25 cellular contexts compared by ENCODE assay signal in genomic region chr1:204819495-204819894, GRCh38. TPM values are rescaled to one million over a fixed set of nuclear protein-coding genes. Genes with fewer than 3 reads are reported as not detected.
DNase-seq lines count a peak whose midpoint lies in the region; ATAC-seq and TF ChIP-seq lines count a peak whose summit lies in the region.
"Had no signal": no experiment of that assay in that cellular context is flagged by ENCODE, and none has a peak within 500 bp of the region (broad histone marks: within the 10 kb centered on the region; RNA-seq: fewer than 3 reads in every experiment).

No MANE protein-coding gene starts in this region.

- H3K4me3 ChIP-seq in esophagus muscularis mucosa, result no peak overlapping the region
- no peak overlapping the region for H3K4me3 ChIP-seq in foreskin fibroblast (ENCODE audit: low read depth in 1 of 2, low read length in 2 of 2)
- H3K4me3 ChIP-seq: BLaER1, hepatocyte, lower lobe of right lung, prostate gland, tibial nerve had no signal

- H3K9me3 ChIP-seq in esophagus muscularis mucosa, result no peaks in the 10 kb centered on the region
- H3K9me3 ChIP-seq: BLaER1, lower lobe of right lung, neutrophil, prostate gland had no signal

- no peaks in the 10 kb centered on the region for H3K27me3 ChIP-seq in esophagus muscularis mucosa
- H3K27me3 ChIP-seq: BLaER1 had no signal

- TF ChIP-seq POLR2A in esophagus muscularis mucosa (IDR thresholded peaks at IDR 0.05; ENCODE audit: low read depth), result no peak

- ATAC-seq in HG03565 (IDR thresholded peaks at IDR 0.05; ENCODE audit: unreplicated experiment), result no peak
- ATAC-seq: lower lobe of right lung; stimulated activated naive CD8-positive, alpha-beta T cell treated with anti-CD3 and anti-CD28 coated beads, Interleukin-15, Interleukin-2, amounts not matched to agents 100 U/mL and 50 U/mL, for 24 hours had no signal

- no peak for TF ChIP-seq CTCF in esophagus muscularis mucosa (IDR thresholded peaks at IDR 0.05)
- no peak for TF ChIP-seq CTCF in foreskin fibroblast (IDR thresholded peaks at IDR 0.05; ENCODE audit: low read depth, low read length)

- TF ChIP-seq EP300 in esophagus muscularis mucosa (IDR thresholded peaks at IDR 0.05), result no peak

- 32% methylated on average over 2 of the region's 2 CpGs for WGBS in esophagus muscularis mucosa

- H3K36me3 ChIP-seq in esophagus muscularis mucosa, result no peaks in the 10 kb centered on the region
- H3K36me3 ChIP-seq: BLaER1, lower lobe of right lung, neutrophil, prostate gland, tibial nerve had no signal

- intact Hi-C loops in esophagus muscularis mucosa (cut with DNase I), result no loop called here

- peak overlapping the region; percentile 54 to 82 (median 80) for H3K27ac ChIP-seq in esophagus muscularis mucosa (replicated peaks in 1 of 4)
- H3K27ac ChIP-seq: BLaER1, hepatocyte, lower lobe of right lung, neutrophil, prostate gland, tibial nerve had no signal

- DNase-seq in DMS53 (lab: John Stamatoyannopoulos, UW) (peak; percentile 57), DMS53 treated with DMSO at 0.1 percent for 48 hours (lab: John Stamatoyannopoulos, UW; ENCODE audit: unreplicated experiment) (no peak), NCI-H69 (lab: John Stamatoyannopoulos, UW) (peak; percentile 25), esophagus muscularis mucosa (ENCODE audit: extremely low spot score) (no peak), renal cortical epithelial cell (ENCODE audit: low read depth) (peak; percentile 36), superior temporal gyrus (ENCODE audit: extremely low spot score) (no peak), foreskin fibroblast (no peak)
- DNase-seq: activated CD4-positive, alpha-beta memory T cell treated with anti-CD3 and anti-CD28 coated beads for 36 hours; COR-L47; HFFc6; immature natural killer cell; Kasumi-1; lower lobe of right lung; NCI-H1048; NCI-H2081 treated with DMSO at 0.1 percent for 48 hours; NCI-H524 treated with DMSO at 0.1 percent for 48 hours; stimulated activated CD4-positive, alpha-beta T cell treated with anti-CD3 and anti-CD28 coated beads, Interleukin-4, amount 100 ng/mL, for 1 hour; stimulated activated naive CD8-positive, alpha-beta T cell treated with anti-CD3 and anti-CD28 coated beads, Interleukin-15, Interleukin-2, amounts not matched to agents 100 U/mL and 50 U/mL, for 24 hours; SW 1271 had no signal

- peaks cover 35 to 75% (median 60%) of the 10 kb centered on the region in 4 donors for H3K4me1 ChIP-seq in esophagus muscularis mucosa
- H3K4me1 ChIP-seq: BLaER1 had no signal

RNA-seq across cellular contexts. Expression of gene NFASC, which starts 51.2 kb away (rescaled TPM):
- total RNA-seq in esophagus muscularis mucosa (100 to 1,000 TPM in 1 of 4 donors, 10 to 100 TPM in 3; 31.1 to 122 (median 64.7) TPM), renal cortical epithelial cell (0.05 and 0.17 TPM in 2 replicates)

Comparison
In these comparisons a context has a peak if more than half of its experiments do, and no peak if none do; other contexts are left out.
1. DNase-seq: peak in DMS53 (single experiment), NCI-H69 (single experiment) and renal cortical epithelial cell (single experiment); none in DMS53 treated with DMSO at 0.1 percent for 48 hours (single experiment), esophagus muscularis mucosa (single experiment), superior temporal gyrus (single experiment) and foreskin fibroblast (0 of 2).
2. RNA of gene NFASC, which starts 51.2 kb away (total RNA-seq): 31.1 to 122 TPM in esophagus muscularis mucosa; 0.05 to 0.17 TPM in renal cortical epithelial cell; every median in the first group is over 10 times any median in the second.